Comparison of ENCODE assay signal across 9 cellular contexts in genomic region chr12:106903241-106903950, GRCh38.
DNase-seq lines count a peak whose midpoint lies in the region; ATAC-seq and TF ChIP-seq lines count a peak whose summit lies in the region.
"Had no signal": no experiment of that assay in that cellular context is flagged by ENCODE, and none has a peak within 500 bp of the region (broad histone marks: within the 10 kb centered on the region; RNA-seq: fewer than 3 reads in every experiment).

No MANE protein-coding gene starts in this region.

- no peak overlapping the region for H3K27ac Mint-ChIP-seq in T-helper 2 cell treated with Interferon-gamma antibody and Interleukin-4, amounts not matched to agents 5 μg/mL and 100 μg/mL, for 36 hours

- no peak overlapping the region for H3K27ac ChIP-seq in skin epidermis
- H3K27ac ChIP-seq: C4-2B had no signal

- H3K4me1 Mint-ChIP-seq in T-helper 2 cell treated with Interferon-gamma antibody and Interleukin-4, amounts not matched to agents 5 μg/mL and 100 μg/mL, for 36 hours (ENCODE audit: low read depth): peaks cover 16% of the 10 kb centered on the region

- H3K27me3 Mint-ChIP-seq in T-helper 2 cell treated with Interferon-gamma antibody and Interleukin-4, amounts not matched to agents 5 μg/mL and 100 μg/mL, for 36 hours (ENCODE audit: low read depth): peaks cover 36% of the 10 kb centered on the region

- H3K9me3 Mint-ChIP-seq in T-helper 2 cell treated with Interferon-gamma antibody and Interleukin-4, amounts not matched to agents 5 μg/mL and 100 μg/mL, for 36 hours: no peaks in the 10 kb centered on the region

- H3K4me3 ChIP-seq in astrocyte of the cerebellum (ENCODE audit: low read depth, low read length) (peak overlapping the region; percentile 43), iPS-11a (ENCODE audit: low read depth, low read length) (peak overlapping the region; percentile 53), skin epidermis (peak overlapping the region; percentile 5 to 36 (median 11))

- peak; percentile 49 for ATAC-seq in HG03558 (IDR thresholded peaks at IDR 0.05; ENCODE audit: extremely low read depth, unreplicated experiment)

- in situ Hi-C loops in astrocyte of the cerebellum (cut with HindIII; ENCODE audit: low sequenced_read_pairs): loop anchor here (5.0 kb wide), 1 partner anchor 49 kb away; no protein-coding TSS in a partner anchor

- no peak for TF ChIP-seq CTCF in astrocyte of the cerebellum (IDR thresholded peaks at IDR 0.05; ENCODE audit: low read depth, low read length, missing control alignments)

- peak overlapping the region; percentile 69 for H3K4me3 Mint-ChIP-seq in T-helper 2 cell treated with Interferon-gamma antibody and Interleukin-4, amounts not matched to agents 5 μg/mL and 100 μg/mL, for 36 hours

- DNase-seq in SIG-M5 treated with dmso at 0.1 percent for 504 hours (lab: John Stamatoyannopoulos, UW; ENCODE audit: unreplicated experiment): peak; percentile 21
- no peak for DNase-seq in SIG-M5 (lab: John Stamatoyannopoulos, UW)
- peak; percentile 75 for DNase-seq in T-helper 2 cell treated with Interferon-gamma antibody and Interleukin-4, amounts not matched to agents 5 μg/mL and 100 μg/mL, for 36 hours (ENCODE audit: low spot score)
- peak; percentile 8 for DNase-seq in astrocyte of the cerebellum (ENCODE audit: low read depth)
- DNase-seq in UCSD-AML1 (lab: John Stamatoyannopoulos, UW; ENCODE audit: unreplicated experiment): no peak

- no peaks in the 10 kb centered on the region for H3K36me3 Mint-ChIP-seq in T-helper 2 cell treated with Interferon-gamma antibody and Interleukin-4, amounts not matched to agents 5 μg/mL and 100 μg/mL, for 36 hours (ENCODE audit: low read depth)

Comparison
In these comparisons a context has a peak if more than half of its experiments do, and no peak if none do; other contexts are left out.
1. DNase-seq: peak in SIG-M5 treated with dmso at 0.1 percent for 504 hours (single experiment), T-helper 2 cell treated with Interferon-gamma antibody and Interleukin-4, amounts not matched to agents 5 μg/mL and 100 μg/mL, for 36 hours (single experiment) and astrocyte of the cerebellum (single experiment); none in SIG-M5 (single experiment) and UCSD-AML1 (single experiment).
2. Peak in every context shown above with its lines, with median percentiles within 50 percentile points of each other: H3K4me3 ChIP-seq.